ENCODE assay signal across 9 cellular contexts in genomic region chr12:132275110-132275531, GRCh38. TPM values are rescaled to one million over a fixed set of nuclear protein-coding genes. Genes with fewer than 3 reads are reported as not detected.
A peak's percentile ranks its signal among the peaks of the same experiment; 100 is the strongest.
DNase-seq lines count a peak whose midpoint lies in the region; ATAC-seq and TF ChIP-seq lines count a peak whose summit lies in the region.
"Had no signal": no experiment of that assay in that cellular context is flagged by ENCODE, and none has a peak within 500 bp of the region (broad histone marks: within the 10 kb centered on the region; RNA-seq: fewer than 3 reads in every experiment).

No MANE protein-coding gene starts in this region.

- intact Hi-C loops in right lobe of liver (cut with DNase I): no loop called here
- intact Hi-C loops in ascending aorta (cut with DNase I): no loop called here

- H3K27me3 ChIP-seq in right lobe of liver (no peaks in the 10 kb centered on the region), ascending aorta (no peaks in the 10 kb centered on the region)
- H3K27me3 ChIP-seq: vagina had no signal

- ATAC-seq in right lobe of liver (peak; percentile 10 to 36 (median 26)), HG03097 (IDR thresholded peaks at IDR 0.05; ENCODE audit: low FRiP score, unreplicated experiment) (no peak)

- H3K27ac ChIP-seq in right lobe of liver (no peak overlapping the region), ascending aorta (no peak overlapping the region)
- H3K27ac ChIP-seq: vagina had no signal

- H3K36me3 ChIP-seq in right lobe of liver (no peaks in the 10 kb centered on the region), ascending aorta (no peaks in the 10 kb centered on the region)
- H3K36me3 ChIP-seq: vagina had no signal

- H3K4me1 ChIP-seq in right lobe of liver: no peaks in the 10 kb centered on the region
- H3K4me1 ChIP-seq in ascending aorta: no peaks in the 10 kb centered on the region

- CTCF ChIA-PET in GM10248 (lab: Yijun Ruan, JAX): no interaction called here

- WGBS in right lobe of liver (ENCODE audit: insufficient coverage, low coverage, low lambda C conversion rate, missing lambda C conversion rate): 33% methylated on average over 8 of the region's 13 CpGs

- POLR2A ChIA-PET in GM10248 (lab: Yijun Ruan, JAX): interaction anchor here (0.5 kb wide), 1 partner anchor 70 kb away, joined by 3 read pairs; no protein-coding TSS in a partner anchor

- no peak for TF ChIP-seq CTCF in right lobe of liver (IDR thresholded peaks at IDR 0.05)
- no peak for TF ChIP-seq CTCF in ascending aorta (IDR thresholded peaks at IDR 0.05)
- TF ChIP-seq CTCF in GM10248 (IDR thresholded peaks at IDR 0.05; ENCODE audit: control extremely low read depth, extremely low read depth, low read depth, missing control alignments): no peak

- no peak for TF ChIP-seq POLR2A in right lobe of liver (IDR thresholded peaks at IDR 0.05)

- H3K4me3 ChIP-seq in right lobe of liver (no peak overlapping the region), ascending aorta (no peak overlapping the region)
- H3K4me3 ChIP-seq: vagina had no signal

- peak; percentile 68 for DNase-seq in DMS 273 (lab: John Stamatoyannopoulos, UW; ENCODE audit: unreplicated experiment)
- DNase-seq in LoVo (ENCODE audit: low spot score): peak; percentile 77
- peak; percentile 18 for DNase-seq in astrocyte of the hippocampus (ENCODE audit: low read depth, low spot score)
- no peak for DNase-seq in right lobe of liver
- DNase-seq in ascending aorta (ENCODE audit: low spot score in 2 of 2): no peak
- DNase-seq in GM10248 (ENCODE audit: extremely low spot score): no peak
- no peak for DNase-seq in NOMO-1 treated with DMSO at 0.1 percent for 48 hours (lab: John Stamatoyannopoulos, UW; ENCODE audit: unreplicated experiment)

- H3K9me3 ChIP-seq in right lobe of liver: no peaks in the 10 kb centered on the region
- no peaks in the 10 kb centered on the region for H3K9me3 ChIP-seq in ascending aorta
- H3K9me3 ChIP-seq: vagina had no signal

RNA-seq across cellular contexts. Expression of gene GALNT9, which starts 54.3 kb away (rescaled TPM):
- total RNA-seq in right lobe of liver (not detected), ascending aorta (not detected)

Comparison
In these comparisons a context has a peak if more than half of its experiments do, and no peak if none do; other contexts are left out.
1. DNase-seq: peak in DMS 273 (single experiment), LoVo (single experiment) and astrocyte of the hippocampus (single experiment); none in right lobe of liver (0 of 3), ascending aorta (0 of 2), GM10248 (single experiment) and NOMO-1 treated with DMSO at 0.1 percent for 48 hours (single experiment).